Comparison of ENCODE assay signal across 8 cellular contexts in genomic region chr1:165629848-165630628, GRCh38. TPM values are rescaled to one million over a fixed set of nuclear protein-coding genes. Genes with fewer than 3 reads are reported as not detected.
DNase-seq lines count a peak whose midpoint lies in the region; ATAC-seq and TF ChIP-seq lines count a peak whose summit lies in the region.

No MANE protein-coding gene starts in this region.

- no peak for TF ChIP-seq CTCF in AG09309 (IDR thresholded peaks at IDR 0.05; ENCODE audit: control insufficient read depth, insufficient read depth, low read depth, low read length, missing control alignments)
- TF ChIP-seq CTCF in omental fat pad (IDR thresholded peaks at IDR 0.05) = no peak

- H3K4me3 ChIP-seq in AG09309 (ENCODE audit: control insufficient read depth, low read depth, low read length) = peak overlapping the region; percentile 56

- ATAC-seq in GM19395 (IDR thresholded peaks at IDR 0.05; ENCODE audit: unreplicated experiment) (peak; percentile 0), omental fat pad (ENCODE audit: low FRiP score) (peak; percentile 3), GM19463 (IDR thresholded peaks at IDR 0.05; ENCODE audit: unreplicated experiment) (no peak), GM21737 (IDR thresholded peaks at IDR 0.05; ENCODE audit: unreplicated experiment) (no peak)

- DNase-seq in AG09309 (ENCODE audit: low read depth) = no peak
- peak; percentile 40 to 59 for DNase-seq in NCI-H1930 (lab: John Stamatoyannopoulos, UW)
- peak; percentile 25 for DNase-seq in effector CD8-positive, alpha-beta T cell (lab: John Stamatoyannopoulos, UW)
- DNase-seq in omental fat pad (ENCODE audit: low spot score) = no peak
- no peak for DNase-seq in LoVo (ENCODE audit: low spot score)

RNA-seq across cellular contexts. Expression of gene MGST3, which starts 1.0 kb away (rescaled TPM):
- 100 to 1,000 TPM; 250 to 616 (median 291) TPM for total RNA-seq in omental fat pad

Comparison
In these comparisons a context has a peak if more than half of its experiments do, and no peak if none do; other contexts are left out.
1. DNase-seq: peak in NCI-H1930 (2 of 2) and effector CD8-positive, alpha-beta T cell (single experiment); none in AG09309 (single experiment), omental fat pad (single experiment) and LoVo (single experiment).
2. ATAC-seq: peak in GM19395 (single experiment) and omental fat pad (single experiment); none in GM19463 (single experiment) and GM21737 (single experiment).